14 cellular contexts compared by ENCODE assay signal in genomic region chr5:1509346-1510085, GRCh38. TPM values are rescaled to one million over a fixed set of nuclear protein-coding genes. Genes with fewer than 3 reads are reported as not detected.
A peak's percentile ranks its signal among the peaks of the same experiment; 100 is the strongest.
DNase-seq lines count a peak whose midpoint lies in the region; ATAC-seq and TF ChIP-seq lines count a peak whose summit lies in the region.
"Had no signal": no experiment of that assay in that cellular context is flagged by ENCODE, and none has a peak within 500 bp of the region (broad histone marks: within the 10 kb centered on the region; RNA-seq: fewer than 3 reads in every experiment).

No MANE protein-coding gene starts in this region.

- peak overlapping the region in 1 of 59 donors; percentile 8 for H3K27ac ChIP-seq in dorsolateral prefrontal cortex
- H3K27ac ChIP-seq in CD4-positive, alpha-beta memory T cell (ENCODE audit: low read depth, low read length), result no peak overlapping the region
- H3K27ac ChIP-seq: thoracic aorta had no signal

- H3K27me3 ChIP-seq in dorsolateral prefrontal cortex, result no peaks in the 10 kb centered on the region
- no peaks in the 10 kb centered on the region for H3K27me3 ChIP-seq in CD4-positive, alpha-beta memory T cell (ENCODE audit: insufficient read depth, low read length)

- ATAC-seq in left ventricle myocardium superior (no peak), GM21381 (IDR thresholded peaks at IDR 0.05; ENCODE audit: unreplicated experiment) (no peak), GM21723 (IDR thresholded peaks at IDR 0.05; ENCODE audit: unreplicated experiment) (no peak)
- ATAC-seq in natural killer cell treated with Interleukin-12 subunit alpha and Interleukin-12 subunit beta and Interleukin-15 and Interleukin-18, amount 100 ng/mL, for 72 hours, result no peak

- H3K4me3 ChIP-seq in dorsolateral prefrontal cortex, result peak overlapping the region in 3 of 59 donors; percentile 1 to 10 (median 2)
- H3K4me3 ChIP-seq in CD4-positive, alpha-beta memory T cell (ENCODE audit: low read length in 2 of 2), result no peak overlapping the region
- H3K4me3 ChIP-seq: thoracic aorta had no signal

- H3K36me3 ChIP-seq in CD4-positive, alpha-beta memory T cell (ENCODE audit: insufficient read depth, low read length), result peaks cover 15% of the 10 kb centered on the region

- H3K36me3 Mint-ChIP-seq in natural killer cell treated with Interleukin-12 subunit alpha and Interleukin-12 subunit beta and Interleukin-15 and Interleukin-18, amount 100 ng/mL, for 72 hours, result no peaks in the 10 kb centered on the region
- H3K36me3 Mint-ChIP-seq in CD4-positive, alpha-beta memory T cell, result peaks cover 8 to 18% of the 10 kb centered on the region in 2 donors

- POLR2A ChIA-PET in CD4-positive, alpha-beta memory T cell (lab: Charles Lee; ENCODE audit: partially characterized antibody), result no interaction called here

- H3K4me3 Mint-ChIP-seq in natural killer cell treated with Interleukin-12 subunit alpha and Interleukin-12 subunit beta and Interleukin-15 and Interleukin-18, amount 100 ng/mL, for 72 hours, result no peak overlapping the region
- H3K4me3 Mint-ChIP-seq in CD4-positive, alpha-beta memory T cell, result no peak overlapping the region
- H3K4me3 Mint-ChIP-seq: activated CD4-positive, alpha-beta memory T cell treated with anti-CD3 and anti-CD28 coated beads, Interleukin-2, amount 10 ng/mL, durations not matched to agents 7 days and 5 days; neural crest cell had no signal

- CTCF ChIA-PET in CD4-positive, alpha-beta memory T cell (lab: Charles Lee; ENCODE audit: partially characterized antibody), result no interaction called here

- no peak for TF ChIP-seq CTCF in dorsolateral prefrontal cortex (IDR thresholded peaks at IDR 0.05 in 54 of 56, conservative IDR thresholded peaks at IDR 0.05 in 2 of 56; ENCODE audit: low read depth in 1 of 56, partially characterized antibody in 56 of 56)

- H3K9me3 ChIP-seq in CD4-positive, alpha-beta memory T cell (ENCODE audit: control insufficient read depth in 1 of 2, low read length in 2 of 2), result no peaks in the 10 kb centered on the region
- H3K9me3 ChIP-seq: thoracic aorta had no signal

- no peaks in the 10 kb centered on the region for H3K9me3 Mint-ChIP-seq in natural killer cell treated with Interleukin-12 subunit alpha and Interleukin-12 subunit beta and Interleukin-15 and Interleukin-18, amount 100 ng/mL, for 72 hours
- H3K9me3 Mint-ChIP-seq in CD4-positive, alpha-beta memory T cell, result no peaks in the 10 kb centered on the region
- H3K9me3 Mint-ChIP-seq: activated CD4-positive, alpha-beta memory T cell treated with anti-CD3 and anti-CD28 coated beads, Interleukin-2, amount 10 ng/mL, durations not matched to agents 7 days and 5 days; neural crest cell had no signal

- DNase-seq in cardiac septum (ENCODE audit: low spot score), result peak; percentile 68
- no peak for DNase-seq in left ventricle myocardium superior
- DNase-seq in dorsolateral prefrontal cortex, result peak in 7 of 10 donors; percentile 19 to 52 (median 47)
- DNase-seq in natural killer cell treated with Interleukin-12 subunit alpha and Interleukin-12 subunit beta and Interleukin-15 and Interleukin-18, amount 100 ng/mL, for 72 hours (ENCODE audit: low spot score), result peak; percentile 46
- no peak for DNase-seq in CD4-positive, alpha-beta memory T cell
- DNase-seq in NCI-H226, result no peak
- DNase-seq: MV-4-11, NCI-H2171 treated with DMSO at 0.1 percent for 48 hours, SHP77 had no signal

- H3K27ac Mint-ChIP-seq in natural killer cell treated with Interleukin-12 subunit alpha and Interleukin-12 subunit beta and Interleukin-15 and Interleukin-18, amount 100 ng/mL, for 72 hours, result peak overlapping the region; percentile 35 to 54
- peak overlapping the region in 1 of 7 donors; percentile 61 for H3K27ac Mint-ChIP-seq in CD4-positive, alpha-beta memory T cell
- H3K27ac Mint-ChIP-seq: activated CD4-positive, alpha-beta memory T cell treated with anti-CD3 and anti-CD28 coated beads, Interleukin-2, amount 10 ng/mL, durations not matched to agents 7 days and 5 days had no signal

- no peaks in the 10 kb centered on the region for H3K27me3 Mint-ChIP-seq in natural killer cell treated with Interleukin-12 subunit alpha and Interleukin-12 subunit beta and Interleukin-15 and Interleukin-18, amount 100 ng/mL, for 72 hours
- H3K27me3 Mint-ChIP-seq in CD4-positive, alpha-beta memory T cell, result no peaks in the 10 kb centered on the region
- H3K27me3 Mint-ChIP-seq: activated CD4-positive, alpha-beta memory T cell treated with anti-CD3 and anti-CD28 coated beads, Interleukin-2, amount 10 ng/mL, durations not matched to agents 7 days and 5 days had no signal

- H3K4me1 ChIP-seq in CD4-positive, alpha-beta memory T cell (ENCODE audit: insufficient read depth, low read length), result peaks cover 5% of the 10 kb centered on the region

- peaks cover 53 to 60% of the 10 kb centered on the region in 2 donors for H3K4me1 Mint-ChIP-seq in natural killer cell treated with Interleukin-12 subunit alpha and Interleukin-12 subunit beta and Interleukin-15 and Interleukin-18, amount 100 ng/mL, for 72 hours (ENCODE audit: low read depth in 2 of 2)
- H3K4me1 Mint-ChIP-seq in CD4-positive, alpha-beta memory T cell, result peaks cover 15 to 44% (median 26%) of the 10 kb centered on the region in 4 donors
- H3K4me1 Mint-ChIP-seq: activated CD4-positive, alpha-beta memory T cell treated with anti-CD3 and anti-CD28 coated beads, Interleukin-2, amount 10 ng/mL, durations not matched to agents 7 days and 5 days had no signal

- intact Hi-C loops in cardiac septum (cut with DNase I) (no loop called here), left ventricle myocardium superior (cut with micrococcal nuclease) (no loop called here), dorsolateral prefrontal cortex (cut with DNase I) (no loop called here)
- intact Hi-C loops in CD4-positive, alpha-beta memory T cell (cut with micrococcal nuclease), result no loop called here

RNA-seq across cellular contexts. Expression of gene LPCAT1, which starts 14.2 kb away (rescaled TPM):
- total RNA-seq in cardiac septum (14.7 TPM), left ventricle myocardium superior (13.4 TPM), dorsolateral prefrontal cortex (10 to 100 TPM; 24.4 to 66.5 (median 41.3) TPM)
- total RNA-seq in natural killer cell treated with Interleukin-12 subunit alpha and Interleukin-12 subunit beta and Interleukin-15 and Interleukin-18, amount 100 ng/mL, for 72 hours, result 100 to 1,000 TPM in 1 of 2 donors, 10 to 100 TPM in 1; 90.0 to 179 TPM
- 10 to 100 TPM; 62.8 to 63.6 TPM for total RNA-seq in CD4-positive, alpha-beta memory T cell
- 10 to 100 TPM in 1 of 2 donors, 1 to 10 TPM in 1; 9.0 to 32.2 TPM for polyA plus RNA-seq in CD4-positive, alpha-beta memory T cell

Comparison
In these comparisons a context has a peak if more than half of its experiments do, and no peak if none do; other contexts are left out.
1. DNase-seq: peak in cardiac septum (single experiment), dorsolateral prefrontal cortex (7 of 10) and natural killer cell treated with Interleukin-12 subunit alpha and Interleukin-12 subunit beta and Interleukin-15 and Interleukin-18, amount 100 ng/mL, for 72 hours (single experiment); none in left ventricle myocardium superior (single experiment), CD4-positive, alpha-beta memory T cell (0 of 5) and NCI-H226 (single experiment).